Comparison of ENCODE assay signal across 9 cellular contexts in genomic region chr16:87560428-87561199, GRCh38. TPM values are rescaled to one million over a fixed set of nuclear protein-coding genes. Genes with fewer than 3 reads are reported as not detected.
DNase-seq lines count a peak whose midpoint lies in the region; ATAC-seq and TF ChIP-seq lines count a peak whose summit lies in the region.
"Had no signal": no experiment of that assay in that cellular context is flagged by ENCODE, and none has a peak within 500 bp of the region (broad histone marks: within the 10 kb centered on the region; RNA-seq: fewer than 3 reads in every experiment).

No MANE protein-coding gene starts in this region.

- no peak overlapping the region for H2AK9ac ChIP-seq in IMR-90 (replicated peaks; ENCODE audit: low read depth, low read length, poor library complexity)

- H4K8ac ChIP-seq in IMR-90 (ENCODE audit: low read depth in 2 of 2, low read length in 2 of 2) = no peak overlapping the region

- peaks cover 8% of the 10 kb centered on the region; the same call in 1 of the 2 replicates for H3K4me1 ChIP-seq in IMR-90 (ENCODE audit: control insufficient read depth, insufficient read depth, low read length)

- TF ChIP-seq RAD21 in IMR-90 (IDR thresholded peaks at IDR 0.05; ENCODE audit: low read length) = no peak

- no peak overlapping the region for H3K27ac ChIP-seq in IMR-90 (ENCODE audit: insufficient read depth, low read length)

- H3K27me3 Mint-ChIP-seq in activated T-cell treated with anti-CD3 and anti-CD28 coated beads, Interleukin-2, amount 50 U/mL, for 72 hours (ENCODE audit: low read depth) = peaks cover 17% of the 10 kb centered on the region
- H3K27me3 Mint-ChIP-seq in natural killer cell (ENCODE audit: low read depth in 2 of 2) = peaks cover 5 to 16% of the 10 kb centered on the region in 2 donors

- DNase-seq in D341Med (ENCODE audit: low spot score) (peak; percentile 92), IMR-90 (no peak), natural killer cell (no peak), NCI-H748 (lab: John Stamatoyannopoulos, UW; ENCODE audit: unreplicated experiment) (no peak), C1 segment of cervical spinal cord (lab: John Stamatoyannopoulos, UW) (no peak)
- peak; percentile 10 to 27 for DNase-seq in activated T-cell treated with anti-CD3 and anti-CD28 coated beads, Interleukin-2, amount 50 U/mL, for 72 hours
- no peak for DNase-seq in stimulated activated naive CD4-positive, alpha-beta T cell (lab: John Stamatoyannopoulos, UW)
- DNase-seq: naive B cell had no signal

- peaks cover 8% of the 10 kb centered on the region; the same call in 1 of the 2 replicates for H3K27me3 ChIP-seq in IMR-90 (ENCODE audit: control insufficient read depth, insufficient read depth, low read length)

- no peak overlapping the region for H3K23ac ChIP-seq in IMR-90 (ENCODE audit: low read depth, low read length)

- BruUV-seq in IMR-90 (replicated peaks; lab: Mats Ljungman, UMichigan) = no TSS peak

- dilution Hi-C loops in IMR-90 (cut with HindIII; ENCODE audit: low sequenced_read_pairs, unreplicated experiment) = no loop called here

- no peak overlapping the region for H3K4me3 ChIP-seq in IMR-90 (ENCODE audit: insufficient read depth, low read depth, low read length)

- no peak overlapping the region for H2AFZ ChIP-seq in IMR-90 (replicated peaks; ENCODE audit: low read length, poor library complexity)

- H2BK120ac ChIP-seq in IMR-90 (ENCODE audit: low read depth, low read length) = no peak overlapping the region

- POLR2A ChIA-PET in IMR-90 (lab: Charles Lee; ENCODE audit: unreplicated experiment) = no interaction called here

- H3K9me3 Mint-ChIP-seq in activated T-cell treated with anti-CD3 and anti-CD28 coated beads, Interleukin-2, amount 50 U/mL, for 72 hours = peaks cover 10 to 13% of the 10 kb centered on the region in 2 donors
- H3K9me3 Mint-ChIP-seq in natural killer cell = no peaks in the 10 kb centered on the region

- H4K91ac ChIP-seq in IMR-90 (ENCODE audit: insufficient read depth, low read depth, low read length) = no peak overlapping the region

- no peak overlapping the region for H3K4me3 Mint-ChIP-seq in activated T-cell treated with anti-CD3 and anti-CD28 coated beads, Interleukin-2, amount 50 U/mL, for 72 hours
- no peak overlapping the region for H3K4me3 Mint-ChIP-seq in natural killer cell
- H3K4me3 Mint-ChIP-seq: naive B cell had no signal

- no peaks in the 10 kb centered on the region for H3K79me1 ChIP-seq in IMR-90 (ENCODE audit: low read depth in 1 of 2, low read length in 2 of 2)

- H3K4me1 Mint-ChIP-seq in activated T-cell treated with anti-CD3 and anti-CD28 coated beads, Interleukin-2, amount 50 U/mL, for 72 hours (ENCODE audit: low read depth) = no peaks in the 10 kb centered on the region
- H3K4me1 Mint-ChIP-seq in natural killer cell = peaks cover 0 to 16% of the 10 kb centered on the region in 2 donors

- no peak overlapping the region for H3K9ac ChIP-seq in IMR-90 (ENCODE audit: low read depth, low read length)

- no peak overlapping the region for H3K18ac ChIP-seq in IMR-90 (ENCODE audit: low read depth, low read length)

- no peak overlapping the region for H3K56ac ChIP-seq in IMR-90 (ENCODE audit: extremely low read depth, insufficient read depth, low read length)

- CTCF ChIA-PET in IMR-90 (lab: Yijun Ruan, JAX) = no interaction called here

- no peak overlapping the region for H2BK15ac ChIP-seq in IMR-90 (ENCODE audit: low read depth, low read length)

- H3K4me2 ChIP-seq in IMR-90 (ENCODE audit: low read depth, low read length) = no peak overlapping the region

- intact Hi-C loops in IMR-90 (cut with micrococcal nuclease) = no loop called here
- intact Hi-C loops in natural killer cell (cut with micrococcal nuclease) = no loop called here

- TF ChIP-seq POLR2A in IMR-90 (IDR thresholded peaks at IDR 0.05; ENCODE audit: low read depth, low read length) = no peak

- H3K27ac Mint-ChIP-seq in activated T-cell treated with anti-CD3 and anti-CD28 coated beads, Interleukin-2, amount 50 U/mL, for 72 hours = no peak overlapping the region
- no peak overlapping the region for H3K27ac Mint-ChIP-seq in natural killer cell
- H3K27ac Mint-ChIP-seq: naive B cell had no signal

- H2AK5ac ChIP-seq in IMR-90 (ENCODE audit: low read depth, low read length) = no peak overlapping the region

- in situ Hi-C loops in IMR-90 (cut with MboI; ENCODE audit: low sequenced_read_pairs) = no loop called here

- no peak overlapping the region for H4K5ac ChIP-seq in IMR-90 (ENCODE audit: low read depth, low read length)

- H3K36me3 Mint-ChIP-seq in activated T-cell treated with anti-CD3 and anti-CD28 coated beads, Interleukin-2, amount 50 U/mL, for 72 hours (ENCODE audit: insufficient read depth in 2 of 2) = no peaks in the 10 kb centered on the region
- no peaks in the 10 kb centered on the region for H3K36me3 Mint-ChIP-seq in natural killer cell
- H3K36me3 Mint-ChIP-seq: naive B cell had no signal

- H3K9me1 ChIP-seq in IMR-90 (ENCODE audit: insufficient read depth, low read length) = no peaks in the 10 kb centered on the region

- TF ChIP-seq CTCF in IMR-90 (conservative IDR thresholded peaks at IDR 0.05; ENCODE audit: low read depth, low read length) = no peak
- TF ChIP-seq CTCF in natural killer cell (IDR thresholded peaks at IDR 0.05) = no peak

- H4K20me1 ChIP-seq in IMR-90 (ENCODE audit: insufficient read depth, low read length) = no peaks in the 10 kb centered on the region

- H3K4ac ChIP-seq in IMR-90 (ENCODE audit: low read depth, low read length) = no peak overlapping the region

- H3K9me3 ChIP-seq in IMR-90 (ENCODE audit: control insufficient read depth, insufficient read depth, low read length) = no peaks in the 10 kb centered on the region

- ATAC-seq in IMR-90 (ENCODE audit: low read depth) = peak; percentile 40
- ATAC-seq in activated T-cell treated with anti-CD3 and anti-CD28 coated beads, Interleukin-2, amount 50 U/mL, for 72 hours (replicated peaks in 1 of 2) = peak in 1 of 2 donors; percentile 42
- peak; percentile 50 to 81 (median 60) for ATAC-seq in natural killer cell
- ATAC-seq in HG02763 (IDR thresholded peaks at IDR 0.05; ENCODE audit: unreplicated experiment) = no peak

- no peaks in the 10 kb centered on the region for H3K36me3 ChIP-seq in IMR-90 (ENCODE audit: control insufficient read depth, insufficient read depth, low read length)

- 67% methylated on average over 1 of the region's 12 CpGs; no CpG with 5 or more reads in 1 of the 2 experiments for WGBS in IMR-90 (ENCODE audit: extremely low coverage in 2 of 2, insufficient read length in 1 of 2), 2 experiments

- no peak overlapping the region for H2BK5ac ChIP-seq in IMR-90 (ENCODE audit: low read depth, low read length, poor library complexity, severe bottlenecking)

- H2BK20ac ChIP-seq in IMR-90 (ENCODE audit: low read depth, low read length) = no peak overlapping the region

- H3K14ac ChIP-seq in IMR-90 (replicated peaks; ENCODE audit: low read depth, low read length) = no peak overlapping the region

TF ChIP-seq in IMR-90, 13 proteins besides CTCF, POLR2A, EP300 and RAD21:
- no peak for TF ChIP-seq NFE2L2 (IDR thresholded peaks at IDR 0.05; ENCODE audit: low read depth, low read length)
- TF ChIP-seq USF2 (IDR thresholded peaks at IDR 0.05; ENCODE audit: low read depth, low read length) = no peak
- TF ChIP-seq MXI1 (IDR thresholded peaks at IDR 0.05; ENCODE audit: borderline replicate concordance, low read depth, low read length) = no peak
- TF ChIP-seq MAZ (IDR thresholded peaks at IDR 0.05; ENCODE audit: borderline replicate concordance, low read depth, low read length) = no peak
- no peak for TF ChIP-seq BHLHE40 (IDR thresholded peaks at IDR 0.05; ENCODE audit: low read depth, low read length)
- TF ChIP-seq MAFK (IDR thresholded peaks at IDR 0.05; ENCODE audit: low read depth, low read length) = no peak
- TF ChIP-seq FOS (IDR thresholded peaks at IDR 0.05; ENCODE audit: low read depth, low read length) = no peak
- TF ChIP-seq RCOR1 (IDR thresholded peaks at IDR 0.05; ENCODE audit: insufficient replicate concordance, low read length) = no peak
- no peak for TF ChIP-seq RFX5 (IDR thresholded peaks at IDR 0.05; ENCODE audit: low read depth, low read length)
- TF ChIP-seq CHD1 (IDR thresholded peaks at IDR 0.05; ENCODE audit: low read depth, low read length) = no peak
- TF ChIP-seq CEBPB (IDR thresholded peaks at IDR 0.05; ENCODE audit: low read depth, low read length) = no peak
- no peak for TF ChIP-seq ELK1 (IDR thresholded peaks at IDR 0.05; ENCODE audit: borderline replicate concordance, low read depth, low read length)
- no peak for TF ChIP-seq SMC3 (IDR thresholded peaks at IDR 0.05; ENCODE audit: low read depth, low read length)

RNA-seq across cellular contexts. Expression of gene JPH3, which starts 41.7 kb away (rescaled TPM):
- total RNA-seq in IMR-90 (2012; rRNA removed) (under 0.01 TPM in 1 of 2 replicates, not detected in the other), natural killer cell (not detected)
- polyA plus RNA-seq in IMR-90 (2012; rRNA removed) = 0.01 and 0.03 TPM in 2 replicates
- 0.05 and 0.06 TPM in 2 replicates for polyA plus RNA-seq in IMR-90 (2012; cell fraction: cytosol; rRNA removed)
- 0.02 and 0.05 TPM in 2 replicates for polyA plus RNA-seq in IMR-90 (2012; cell fraction: nucleus; rRNA removed; ENCODE audit: low replicate concordance)
- under 1 TPM; 0.60 to 0.74 TPM for total RNA-seq in activated T-cell treated with anti-CD3 and anti-CD28 coated beads, Interleukin-2, amount 50 U/mL, for 72 hours

Comparison
In these comparisons a context has a peak if more than half of its experiments do, and no peak if none do; other contexts are left out.
1. DNase-seq: peak in D341Med (single experiment) and activated T-cell treated with anti-CD3 and anti-CD28 coated beads, Interleukin-2, amount 50 U/mL, for 72 hours (2 of 2); none in IMR-90 (single experiment), natural killer cell (single experiment), NCI-H748 (single experiment), C1 segment of cervical spinal cord (0 of 14) and stimulated activated naive CD4-positive, alpha-beta T cell (0 of 6).